ENCODE assay signal across 13 cellular contexts in the genomic region with DNA sequence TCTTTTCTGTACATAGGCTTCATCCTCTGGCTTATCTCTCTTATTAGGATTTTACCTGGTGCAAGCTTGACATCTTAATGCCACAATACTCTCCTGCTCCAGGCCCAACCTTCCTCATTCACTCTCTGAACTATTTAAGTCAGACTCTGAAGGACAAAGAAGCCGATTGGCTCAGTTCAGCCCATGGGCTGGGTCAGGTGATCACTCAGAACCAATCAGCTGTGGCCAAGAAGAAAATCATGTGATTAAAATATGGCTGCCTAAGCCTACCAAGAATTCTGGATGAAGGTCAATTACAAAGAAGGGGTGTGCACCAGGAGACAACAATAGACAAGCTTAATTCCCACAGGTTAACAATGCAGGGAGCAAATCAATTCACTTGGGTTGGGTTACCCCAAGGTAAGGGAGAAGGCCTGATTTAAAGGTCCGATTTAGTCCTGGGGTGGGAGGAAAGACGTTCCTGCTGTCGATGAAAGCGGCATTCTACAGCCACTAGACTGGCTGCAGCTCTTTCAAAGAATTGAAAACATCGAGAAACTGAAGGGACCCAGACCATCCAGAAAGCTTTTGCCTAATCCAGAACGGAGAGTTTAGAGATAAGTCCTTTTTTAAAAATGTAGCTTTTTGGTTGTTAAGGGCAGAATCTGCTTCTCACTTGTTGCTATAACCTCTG. TPM values are rescaled to one million over a fixed set of nuclear protein-coding genes. Genes with fewer than 3 reads are reported as not detected.
A peak's percentile ranks its signal among the peaks of the same experiment; 100 is the strongest.
DNase-seq lines count a peak whose midpoint lies in the region; ATAC-seq and TF ChIP-seq lines count a peak whose summit lies in the region.
"Had no signal": no experiment of that assay in that cellular context is flagged by ENCODE, and none has a peak within 500 bp of the region (broad histone marks: within the 10 kb centered on the region; RNA-seq: fewer than 3 reads in every experiment).

No MANE protein-coding gene starts in this region.

- H3K9ac ChIP-seq in colonic mucosa (ENCODE audit: low read depth in 2 of 2, low read length in 2 of 2) = peak overlapping the region in 1 of 2 donors; percentile 32

- H3K9me3 ChIP-seq in colonic mucosa = no peaks in the 10 kb centered on the region
- H3K9me3 ChIP-seq in transverse colon = no peaks in the 10 kb centered on the region
- no peaks in the 10 kb centered on the region for H3K9me3 ChIP-seq in psoas muscle
- H3K9me3 ChIP-seq: body of pancreas, neutrophil had no signal

- DNase-seq in stimulated activated CD4-positive, alpha-beta T cell treated with anti-CD3 and anti-CD28 coated beads, Interleukin-1b, Interleukin-23, amount 100 ng/mL, for 48 hours = peak; percentile 19
- no peak for DNase-seq in stimulated activated CD4-positive, alpha-beta T cell treated with anti-CD3 and anti-CD28 coated beads, Interleukin-4, amount 100 ng/mL, for 24 hours
- DNase-seq in MV-4-11 (lab: John Stamatoyannopoulos, UW) (peak; percentile 64), colonic mucosa (no peak), transverse colon (no peak), psoas muscle (no peak)
- no peak for DNase-seq in activated CD8-positive, alpha-beta memory T cell treated with anti-CD3 and anti-CD28 coated beads, Interleukin-2, amount 50 U/mL, for 4 hours
- DNase-seq: body of pancreas; CD4-positive, alpha-beta memory T cell; kidney; NCI-H526 had no signal

- no peak for TF ChIP-seq POLR2A in transverse colon (IDR thresholded peaks at IDR 0.05)

- no peak for TF ChIP-seq CTCF in colonic mucosa (IDR thresholded peaks at IDR 0.05)
- no peak for TF ChIP-seq CTCF in transverse colon (IDR thresholded peaks at IDR 0.05)
- TF ChIP-seq CTCF in psoas muscle (IDR thresholded peaks at IDR 0.05) = no peak

- no peak for TF ChIP-seq EP300 in transverse colon (IDR thresholded peaks at IDR 0.05; ENCODE audit: low read depth)

- H3K4me1 ChIP-seq in colonic mucosa = peaks cover 6% of the 10 kb centered on the region
- H3K4me1 ChIP-seq in transverse colon = peaks cover 4 to 11% (median 10%) of the 10 kb centered on the region in 4 donors
- H3K4me1 ChIP-seq in psoas muscle = no peaks in the 10 kb centered on the region
- H3K4me1 ChIP-seq: body of pancreas had no signal

- no peak for ATAC-seq in psoas muscle
- no peak for ATAC-seq in GM21825 (IDR thresholded peaks at IDR 0.05; ENCODE audit: unreplicated experiment)
- ATAC-seq: body of pancreas had no signal

- H3K27me3 ChIP-seq in colonic mucosa (no peaks in the 10 kb centered on the region), transverse colon (no peaks in the 10 kb centered on the region), psoas muscle (ENCODE audit: insufficient read depth in 3 of 3, low read length in 2 of 3) (no peaks in the 10 kb centered on the region)
- H3K27me3 ChIP-seq: body of pancreas had no signal

- in situ Hi-C loops in transverse colon (cut with MboI; ENCODE audit: low pct_ligation_motif_present in 1 of 4, low pct_unique_long_range_greater_than_20kb in 1 of 4, low sequenced_read_pairs in 3 of 4) = no loop called here

- intact Hi-C loops in colonic mucosa (cut with DNase I) = no loop called here
- intact Hi-C loops in transverse colon (cut with DNase I; ENCODE audit: low total_unique reads) = no loop called here
- intact Hi-C loops in psoas muscle (cut with DNase I) = no loop called here

- H3K36me3 ChIP-seq in colonic mucosa (no peaks in the 10 kb centered on the region), transverse colon (no peaks in the 10 kb centered on the region), psoas muscle (ENCODE audit: insufficient read depth in 1 of 2, low read depth in 1 of 2) (no peaks in the 10 kb centered on the region)
- H3K36me3 ChIP-seq: neutrophil had no signal

- H3K4me3 ChIP-seq in colonic mucosa (no peak overlapping the region), transverse colon (no peak overlapping the region), psoas muscle (no peak overlapping the region)
- H3K4me3 ChIP-seq: body of pancreas had no signal

- WGBS in transverse colon (ENCODE audit: low coverage in 1 of 2), 2 donors = 85% methylated on average over 7 of the region's 7 CpGs; no CpG with 5 or more reads in 1 of the 2 donors
- 93 to 95% (median 94%) methylated on average over 7 of the region's 7 CpGs for WGBS in psoas muscle, 3 donors

- H3K27ac ChIP-seq in colonic mucosa = peak overlapping the region; percentile 13
- peak overlapping the region; percentile 23 to 70 (median 58) for H3K27ac ChIP-seq in transverse colon
- no peak overlapping the region for H3K27ac ChIP-seq in psoas muscle
- H3K27ac ChIP-seq: body of pancreas, neutrophil had no signal

RNA-seq across cellular contexts. Expression of a gene that starts 42.9 kb away (rescaled TPM):
- total RNA-seq in colonic mucosa = 10 to 100 TPM; 18.4 to 30.2 TPM
- total RNA-seq in transverse colon = 100 to 1,000 TPM in 2 of 4 donors, 10 to 100 TPM in 2; 37.3 to 131 (median 88.8) TPM
- total RNA-seq in psoas muscle = 10 to 100 TPM; 18.8 to 27.9 (median 22.4) TPM
- polyA plus RNA-seq in psoas muscle = 1 to 10 TPM; 1.6 to 5.9 (median 2.0) TPM

Comparison
In these comparisons a context has a peak if more than half of its experiments do, and no peak if none do; other contexts are left out.
1. DNase-seq: peak in stimulated activated CD4-positive, alpha-beta T cell treated with anti-CD3 and anti-CD28 coated beads, Interleukin-1b, Interleukin-23, amount 100 ng/mL, for 48 hours (single experiment) and MV-4-11 (single experiment); none in stimulated activated CD4-positive, alpha-beta T cell treated with anti-CD3 and anti-CD28 coated beads, Interleukin-4, amount 100 ng/mL, for 24 hours (single experiment), colonic mucosa (single experiment), transverse colon (single experiment), psoas muscle (0 of 2) and activated CD8-positive, alpha-beta memory T cell treated with anti-CD3 and anti-CD28 coated beads, Interleukin-2, amount 50 U/mL, for 4 hours (single experiment).